Comparison of ENCODE assay signal across 17 cellular contexts in genomic region chr10:115004236-115004862, GRCh38.
DNase-seq lines count a peak whose midpoint lies in the region; ATAC-seq and TF ChIP-seq lines count a peak whose summit lies in the region.
"Had no signal": no experiment of that assay in that cellular context is flagged by ENCODE, and none has a peak within 500 bp of the region (broad histone marks: within the 10 kb centered on the region; RNA-seq: fewer than 3 reads in every experiment).

No MANE protein-coding gene starts in this region.

- no peak for ATAC-seq in Right ventricle myocardium inferior
- no peak for ATAC-seq in left cardiac atrium
- no peak for ATAC-seq in T-cell (replicated peaks in 1 of 4)

- DNase-seq in Right ventricle myocardium inferior (ENCODE audit: missing footprints) (peak; percentile 55), left cardiac atrium (no peak), NCI-H510A (lab: John Stamatoyannopoulos, UW) (no peak), T-cell (no peak)
- DNase-seq: C1 segment of cervical spinal cord; Calu3; CD4-positive, alpha-beta memory T cell; COR-L47; DMS153; DND-41; GM23248; H7; HCEC 1CT had no signal

- H3K9ac ChIP-seq in BLaER1 (no peak overlapping the region), Loucy (ENCODE audit: low read depth, low read length, poor library complexity, severe bottlenecking) (no peak overlapping the region)
- H3K9ac ChIP-seq: GM23248 had no signal

- H3K36me3 ChIP-seq in BLaER1 (no peaks in the 10 kb centered on the region), Loucy (ENCODE audit: insufficient read depth, low read length) (no peaks in the 10 kb centered on the region)

- CTCF ChIA-PET in T-cell (lab: Charles Lee), result no interaction called here

- H3K9me3 ChIP-seq in BLaER1 (peaks cover 15% of the 10 kb centered on the region), Loucy (ENCODE audit: insufficient read depth, low read depth, low read length) (no peaks in the 10 kb centered on the region)

- H3K79me2 ChIP-seq in Loucy (ENCODE audit: insufficient read depth, low read length), result no peaks in the 10 kb centered on the region

- intact Hi-C loops in Right ventricle myocardium inferior (cut with DNase I) (no loop called here), left cardiac atrium (cut with DNase I) (no loop called here)

- POLR2A ChIA-PET in T-cell (lab: Charles Lee), result no interaction called here

- H3K36me3 Mint-ChIP-seq in T-cell, result peaks cover under 1% of the 10 kb centered on the region
- H3K36me3 Mint-ChIP-seq: CD4-positive, alpha-beta memory T cell had no signal

- H3K27me3 ChIP-seq in BLaER1, result no peaks in the 10 kb centered on the region
- no peaks in the 10 kb centered on the region for H3K27me3 ChIP-seq in Loucy (ENCODE audit: insufficient read depth, low read length, poor library complexity, severe bottlenecking)

- H3K4me1 Mint-ChIP-seq in T-cell, result no peaks in the 10 kb centered on the region
- H3K4me1 Mint-ChIP-seq: CD4-positive, alpha-beta memory T cell had no signal

- H2AFZ ChIP-seq in Loucy (ENCODE audit: low read length), result 0 out of 2 replicates have a peak overlapping the region, but pooled peaks have one; percentile 27
- H2AFZ ChIP-seq: GM23248 had no signal

- peak overlapping the region; percentile 88 for H3K27ac ChIP-seq in BLaER1
- H3K27ac ChIP-seq: 22Rv1, GM23248 had no signal

- no peaks in the 10 kb centered on the region for H3K9me2 ChIP-seq in Loucy (replicated peaks; ENCODE audit: low read depth, low read length)

- peak overlapping the region in 1 of 2 donors; percentile 25 for H3K27ac Mint-ChIP-seq in T-cell
- H3K27ac Mint-ChIP-seq: B cell; CD4-positive, alpha-beta memory T cell had no signal

- no peak overlapping the region for H3K4me3 Mint-ChIP-seq in T-cell
- H3K4me3 Mint-ChIP-seq: B cell; CD4-positive, alpha-beta memory T cell had no signal

- H3K4me3 ChIP-seq in BLaER1 (no peak overlapping the region), Loucy (ENCODE audit: low read length, poor library complexity, severe bottlenecking) (no peak overlapping the region)
- H3K4me3 ChIP-seq: GM23248 had no signal

- peaks cover 44% of the 10 kb centered on the region for H3K4me1 ChIP-seq in BLaER1
- peaks cover 23% of the 10 kb centered on the region for H3K4me1 ChIP-seq in Loucy (ENCODE audit: insufficient read depth, low read length, poor library complexity, severe bottlenecking)

- H3K9me3 Mint-ChIP-seq in T-cell, result peaks cover 0 to 2% (median 0%) of the 10 kb centered on the region in 3 donors

- H3F3A ChIP-seq in Loucy (ENCODE audit: low read depth), result no peaks in the 10 kb centered on the region

- H3K27me3 Mint-ChIP-seq in T-cell, result peaks cover 12 to 19% of the 10 kb centered on the region in 2 donors

- H3K4me2 ChIP-seq in BLaER1 (peak overlapping the region; percentile 96), Loucy (ENCODE audit: low read depth, low read length, poor library complexity, severe bottlenecking) (no peak overlapping the region)

- H4K20me1 ChIP-seq in BLaER1, result no peaks in the 10 kb centered on the region
- no peaks in the 10 kb centered on the region for H4K20me1 ChIP-seq in Loucy (ENCODE audit: insufficient read depth, low read length, poor library complexity, severe bottlenecking)

- TF ChIP-seq CTCF in Loucy (conservative IDR thresholded peaks at IDR 0.05; ENCODE audit: low read length), result no peak
